In the genomic region with DNA sequence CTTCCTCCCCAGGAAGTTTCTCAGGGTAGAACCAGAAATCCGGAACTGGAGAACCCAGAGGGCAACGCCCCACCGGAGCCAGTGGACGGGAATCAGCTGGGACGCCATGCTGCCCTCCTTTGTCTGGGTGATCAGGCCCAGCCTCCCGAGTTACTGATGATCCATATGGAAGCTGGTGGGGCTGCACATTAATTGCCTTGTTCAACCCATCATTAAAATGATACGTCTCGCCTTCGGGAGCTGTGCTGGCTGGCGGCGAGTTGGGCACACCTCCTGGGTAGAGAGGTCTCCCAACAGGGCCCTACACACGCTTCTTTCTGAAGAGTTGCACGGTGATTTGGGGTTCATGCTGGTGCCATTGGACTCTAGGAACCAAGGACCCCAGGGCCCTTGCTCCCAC, we compare ENCODE assay signal across 17 cellular contexts.
A peak's percentile ranks its signal among the peaks of the same experiment; 100 is the strongest.
DNase-seq lines count a peak whose midpoint lies in the region; ATAC-seq and TF ChIP-seq lines count a peak whose summit lies in the region.
"Had no signal": no experiment of that assay in that cellular context is flagged by ENCODE, and none has a peak within 500 bp of the region (broad histone marks: within the 10 kb centered on the region; RNA-seq: fewer than 3 reads in every experiment).

No MANE protein-coding gene starts in this region.

- H3K4me1 ChIP-seq in mesenchymal stem cell (ENCODE audit: control insufficient read depth, insufficient read depth, low read depth, low read length) (peaks cover 3% of the 10 kb centered on the region), smooth muscle cell (ENCODE audit: low read depth) (peaks cover 12% of the 10 kb centered on the region), Peyer's patch (peaks cover 0 to 8% (median 0%) of the 10 kb centered on the region in 4 donors)

- no peaks in the 10 kb centered on the region for H3K79me1 ChIP-seq in mesenchymal stem cell (replicated peaks; ENCODE audit: low read length, poor library complexity, severe bottlenecking)

- H2AK5ac ChIP-seq in mesenchymal stem cell (ENCODE audit: low read length, severe bottlenecking), result no peak overlapping the region

- no peak overlapping the region for H2BK120ac ChIP-seq in mesenchymal stem cell (ENCODE audit: low read depth, low read length)

- no peak overlapping the region for H3K27ac Mint-ChIP-seq in effector memory CD8-positive, alpha-beta T cell
- H3K27ac Mint-ChIP-seq in activated CD8-positive, alpha-beta memory T cell treated with anti-CD3 and anti-CD28 coated beads, Interleukin-2, amount 10 ng/mL, durations not matched to agents 7 days and 5 days, result no peak overlapping the region
- H3K27ac Mint-ChIP-seq: CD8-positive, alpha-beta memory T cell; HFFc6 had no signal

- no peak overlapping the region for H3K4ac ChIP-seq in mesenchymal stem cell (ENCODE audit: low read depth in 1 of 2, low read length in 2 of 2)

- H3K9me3 ChIP-seq in mesenchymal stem cell (ENCODE audit: control insufficient read depth, low read length), result no peaks in the 10 kb centered on the region
- no peaks in the 10 kb centered on the region for H3K9me3 ChIP-seq in smooth muscle cell (replicated peaks; ENCODE audit: low read depth)
- no peaks in the 10 kb centered on the region for H3K9me3 ChIP-seq in Peyer's patch

- H2BK15ac ChIP-seq in mesenchymal stem cell (ENCODE audit: low read depth, poor library complexity, severe bottlenecking), result peak overlapping the region; percentile 8

- H3K36me3 Mint-ChIP-seq in effector memory CD8-positive, alpha-beta T cell (ENCODE audit: insufficient read depth), result no peaks in the 10 kb centered on the region
- H3K36me3 Mint-ChIP-seq in activated CD8-positive, alpha-beta memory T cell treated with anti-CD3 and anti-CD28 coated beads, Interleukin-2, amount 10 ng/mL, durations not matched to agents 7 days and 5 days, result no peaks in the 10 kb centered on the region
- H3K36me3 Mint-ChIP-seq: CD8-positive, alpha-beta memory T cell had no signal

- H3K9ac ChIP-seq in mesenchymal stem cell (ENCODE audit: low read length), result peak overlapping the region; percentile 22
- no peak overlapping the region for H3K9ac ChIP-seq in smooth muscle cell (ENCODE audit: low read depth)

- H3K27ac ChIP-seq in mesenchymal stem cell (ENCODE audit: low read length, poor library complexity, severe bottlenecking) (no peak overlapping the region), smooth muscle cell (ENCODE audit: low read depth) (no peak overlapping the region), Peyer's patch (no peak overlapping the region)

- H2BK5ac ChIP-seq in mesenchymal stem cell (ENCODE audit: low read depth, low read length, poor library complexity, severe bottlenecking), result no peak overlapping the region

- TF ChIP-seq POLR2A in Peyer's patch (IDR thresholded peaks at IDR 0.05), result no peak

- no peaks in the 10 kb centered on the region for H3K4me1 Mint-ChIP-seq in effector memory CD8-positive, alpha-beta T cell (ENCODE audit: low read depth in 2 of 2)
- H3K4me1 Mint-ChIP-seq in activated CD8-positive, alpha-beta memory T cell treated with anti-CD3 and anti-CD28 coated beads, Interleukin-2, amount 10 ng/mL, durations not matched to agents 7 days and 5 days, result no peaks in the 10 kb centered on the region
- H3K4me1 Mint-ChIP-seq: CD8-positive, alpha-beta memory T cell had no signal

- no peaks in the 10 kb centered on the region for H3K9me3 Mint-ChIP-seq in effector memory CD8-positive, alpha-beta T cell
- no peaks in the 10 kb centered on the region for H3K9me3 Mint-ChIP-seq in activated CD8-positive, alpha-beta memory T cell treated with anti-CD3 and anti-CD28 coated beads, Interleukin-2, amount 10 ng/mL, durations not matched to agents 7 days and 5 days (ENCODE audit: low read depth)
- H3K9me3 Mint-ChIP-seq: CD8-positive, alpha-beta memory T cell; HFFc6 had no signal

- no peak overlapping the region for H3K14ac ChIP-seq in mesenchymal stem cell (ENCODE audit: low read length in 2 of 2)

- H3K27me3 ChIP-seq in mesenchymal stem cell (ENCODE audit: control insufficient read depth in 1 of 2, insufficient read depth in 1 of 2, low read length in 2 of 2) (peaks cover 0 to 3% of the 10 kb centered on the region in 2 experiments), smooth muscle cell (ENCODE audit: low read depth) (no peaks in the 10 kb centered on the region), Peyer's patch (no peaks in the 10 kb centered on the region)

- no peak overlapping the region for H2AFZ ChIP-seq in mesenchymal stem cell (ENCODE audit: low read depth, low read length)
- H2AFZ ChIP-seq in smooth muscle cell (ENCODE audit: low read depth), result peak overlapping the region; percentile 78

- no peak for ATAC-seq in effector memory CD8-positive, alpha-beta T cell (replicated peaks)
- ATAC-seq in activated CD8-positive, alpha-beta memory T cell treated with anti-CD3 and anti-CD28 coated beads, Interleukin-2, amount 10 ng/mL, durations not matched to agents 7 days and 5 days, result no peak

- CTCF ChIA-PET in activated CD8-positive, alpha-beta memory T cell treated with anti-CD3 and anti-CD28 coated beads, Interleukin-2, amount 10 ng/mL, durations not matched to agents 7 days and 5 days (lab: Charles Lee), result interaction anchor here (0.7 kb wide), 1 partner anchor 840 kb away, joined by 3 read pairs; no protein-coding TSS in a partner anchor

- H3F3A ChIP-seq in smooth muscle cell (ENCODE audit: low read depth), result peaks cover 7% of the 10 kb centered on the region

- no peak overlapping the region for H3K23ac ChIP-seq in mesenchymal stem cell (ENCODE audit: low read length in 2 of 2)

- TF ChIP-seq CTCF in smooth muscle cell (IDR thresholded peaks at IDR 0.05; ENCODE audit: borderline replicate concordance, insufficient read depth, poor library complexity, severe bottlenecking) (no peak), Peyer's patch (IDR thresholded peaks at IDR 0.05) (no peak)

- H4K91ac ChIP-seq in mesenchymal stem cell (ENCODE audit: low read length), result no peak overlapping the region

- peaks cover 34 to 49% of the 10 kb centered on the region in 2 donors for H3K27me3 Mint-ChIP-seq in effector memory CD8-positive, alpha-beta T cell
- peaks cover 26% of the 10 kb centered on the region for H3K27me3 Mint-ChIP-seq in activated CD8-positive, alpha-beta memory T cell treated with anti-CD3 and anti-CD28 coated beads, Interleukin-2, amount 10 ng/mL, durations not matched to agents 7 days and 5 days

- DNase-seq in NCI-H146 treated with DMSO at 0.1 percent for 48 hours (lab: John Stamatoyannopoulos, UW; ENCODE audit: unreplicated experiment), result peak; percentile 82
- peak; percentile 65 for DNase-seq in SK-N-DZ (ENCODE audit: low spot score)
- no peak for DNase-seq in mesenchymal stem cell
- no peak for DNase-seq in smooth muscle cell (lab: John Stamatoyannopoulos, UW; ENCODE audit: unreplicated experiment)
- DNase-seq in SW480 (ENCODE audit: low spot score), result no peak
- no peak for DNase-seq in Peyer's patch
- DNase-seq in effector memory CD8-positive, alpha-beta T cell, result no peak
- no peak for DNase-seq in activated CD8-positive, alpha-beta memory T cell treated with anti-CD3 and anti-CD28 coated beads, Interleukin-2, amount 10 ng/mL, durations not matched to agents 7 days and 5 days
- DNase-seq: CD8-positive, alpha-beta memory T cell; DND-41; GDM1; HFFc6; Karpas-422; NCI-H1105 treated with DMSO at 0.1 percent for 48 hours; NCI-H2029; NCI-H2171 treated with DMSO at 0.1 percent for 48 hours; NCI-H524 had no signal

- H3K79me2 ChIP-seq in smooth muscle cell (ENCODE audit: low read depth), result no peaks in the 10 kb centered on the region

- H4K8ac ChIP-seq in mesenchymal stem cell (ENCODE audit: low read length), result no peak overlapping the region

- no peaks in the 10 kb centered on the region for H4K20me1 ChIP-seq in smooth muscle cell (ENCODE audit: low read depth)

- H3K4me2 ChIP-seq in mesenchymal stem cell (ENCODE audit: low read length, poor library complexity, severe bottlenecking) (no peak overlapping the region), smooth muscle cell (peak overlapping the region; percentile 71)

- no peak overlapping the region for H3K4me3 Mint-ChIP-seq in effector memory CD8-positive, alpha-beta T cell
- H3K4me3 Mint-ChIP-seq in activated CD8-positive, alpha-beta memory T cell treated with anti-CD3 and anti-CD28 coated beads, Interleukin-2, amount 10 ng/mL, durations not matched to agents 7 days and 5 days, result no peak overlapping the region
- H3K4me3 Mint-ChIP-seq: CD8-positive, alpha-beta memory T cell; HFFc6 had no signal

- H3K4me3 ChIP-seq in mesenchymal stem cell (ENCODE audit: insufficient read depth in 1 of 2, low read depth in 1 of 2, low read length in 2 of 2), result no peak overlapping the region
- H3K4me3 ChIP-seq in smooth muscle cell, result peak overlapping the region; percentile 6
- no peak overlapping the region for H3K4me3 ChIP-seq in Peyer's patch

- H2BK12ac ChIP-seq in mesenchymal stem cell (ENCODE audit: low read length in 2 of 2), result peak overlapping the region in 1 of 2 experiments; percentile 17

- no peak overlapping the region for H3K18ac ChIP-seq in mesenchymal stem cell (ENCODE audit: low read depth in 1 of 2, low read length in 2 of 2)

- no peaks in the 10 kb centered on the region for H3K36me3 ChIP-seq in mesenchymal stem cell (ENCODE audit: control insufficient read depth in 1 of 2, insufficient read depth in 2 of 2, low read depth in 1 of 2, low read length in 2 of 2)
- no peaks in the 10 kb centered on the region for H3K36me3 ChIP-seq in smooth muscle cell (ENCODE audit: low read depth)
- H3K36me3 ChIP-seq in Peyer's patch, result no peaks in the 10 kb centered on the region

- WGBS in mesenchymal stem cell, result 94% methylated on average over 13 of the region's 13 CpGs
- WGBS in smooth muscle cell (ENCODE audit: low lambda C conversion rate), result 91% methylated on average over 13 of the region's 13 CpGs

Comparison
In these comparisons a context has a peak if more than half of its experiments do, and no peak if none do; other contexts are left out.
1. DNase-seq: peak in NCI-H146 treated with DMSO at 0.1 percent for 48 hours (single experiment) and SK-N-DZ (single experiment); none in mesenchymal stem cell (single experiment), smooth muscle cell (single experiment), SW480 (single experiment), Peyer's patch (0 of 3), effector memory CD8-positive, alpha-beta T cell (0 of 3) and activated CD8-positive, alpha-beta memory T cell treated with anti-CD3 and anti-CD28 coated beads, Interleukin-2, amount 10 ng/mL, durations not matched to agents 7 days and 5 days (single experiment).